ENCODE assay signal across 18 cellular contexts in genomic region chr9:6997330-6997729, GRCh38.
"Had no signal": no experiment of that assay in that cellular context is flagged by ENCODE, and none has a peak within 500 bp of the region (broad histone marks: within the 10 kb centered on the region; RNA-seq: fewer than 3 reads in every experiment).

No MANE protein-coding gene starts in this region.

- H3K9me3 ChIP-seq: gastroesophageal sphincter, lower lobe of right lung, neutrophil, transverse colon had no signal

- FAIRE-seq: islet of Langerhans had no signal

- H3K27me3 ChIP-seq: gastroesophageal sphincter, neutrophil, transverse colon had no signal

- DNase-seq: activated CD4-positive, alpha-beta T cell treated with anti-CD3 and anti-CD28 coated beads, Interleukin-2, amount 10 ng/mL, durations not matched to agents 24 days and 14 days; activated CD4-positive, CD25-positive, alpha-beta regulatory T cell; activated CD8-positive, alpha-beta memory T cell treated with anti-CD3 and anti-CD28 coated beads, Interleukin-2, amount 50 U/mL, for 4 hours; activated CD8-positive, alpha-beta T cell treated with anti-CD3 and anti-CD28 coated beads, Interleukin-2, amount 10 ng/mL, durations not matched to agents 7 days and 5 days; activated gamma-delta T cell; activated T-cell treated with anti-CD3 and anti-CD28 coated beads, Interleukin-2, amount 50 U/mL, for 48 hours; amygdala; effector memory CD8-positive, alpha-beta T cell; left colon; lower lobe of right lung; naive thymus-derived CD8-positive, alpha-beta T cell; retina; stimulated activated CD4-positive, alpha-beta T cell treated with anti-CD3 and anti-CD28 coated beads, Interleukin-4, amount 100 ng/mL, for 1 hour; stimulated activated naive CD8-positive, alpha-beta T cell treated with anti-CD3 and anti-CD28 coated beads, Interleukin-15, Interleukin-2, amounts not matched to agents 100 U/mL and 50 U/mL, for 24 hours; transverse colon had no signal

- H3K4me3 ChIP-seq: gastroesophageal sphincter, lower lobe of right lung, transverse colon had no signal

- H3K4me1 ChIP-seq: gastroesophageal sphincter, lower lobe of right lung, transverse colon had no signal

- H3K27ac ChIP-seq: gastroesophageal sphincter, lower lobe of right lung, neutrophil, transverse colon had no signal
